1 cellular context compared by ENCODE assay signal in genomic region chr9:133368249-133368881, GRCh38.
TF ChIP-seq lines count a peak whose summit lies in the region.

No MANE protein-coding gene starts in this region.

TF ChIP-seq in HepG2, 621 proteins besides CTCF, POLR2A, EP300 and RAD21:
- TF ChIP-seq KLF6 (CRISPR knock-in tag; IDR thresholded peaks at IDR 0.05) (no peak), ZNF724P (CRISPR knock-in tag; IDR thresholded peaks at IDR 0.05; ENCODE audit: borderline replicate concordance) (no peak), ZNF720 (CRISPR knock-in tag; IDR thresholded peaks at IDR 0.05) (no peak), JUND (CRISPR knock-in tag; IDR thresholded peaks at IDR 0.05) (no peak), SP140L (CRISPR knock-in tag; IDR thresholded peaks at IDR 0.05; ENCODE audit: borderline replicate concordance) (no peak), ZNF142 (CRISPR knock-in tag; IDR thresholded peaks at IDR 0.05) (no peak), ZBTB34 (CRISPR knock-in tag; IDR thresholded peaks at IDR 0.05) (no peak), LBX2 (CRISPR knock-in tag; IDR thresholded peaks at IDR 0.05; ENCODE audit: borderline replicate concordance) (no peak), PHF20 (CRISPR knock-in tag; IDR thresholded peaks at IDR 0.05) (no peak), RBFOX2 (IDR thresholded peaks at IDR 0.05; ENCODE audit: low read depth, low read length) (0 out of 2 replicates have a peak, but pooled peaks have one; percentile 28), SUZ12 (IDR thresholded peaks at IDR 0.05; ENCODE audit: low read depth, low read length) (no peak)
- TF ChIP-seq, protein P1, sequence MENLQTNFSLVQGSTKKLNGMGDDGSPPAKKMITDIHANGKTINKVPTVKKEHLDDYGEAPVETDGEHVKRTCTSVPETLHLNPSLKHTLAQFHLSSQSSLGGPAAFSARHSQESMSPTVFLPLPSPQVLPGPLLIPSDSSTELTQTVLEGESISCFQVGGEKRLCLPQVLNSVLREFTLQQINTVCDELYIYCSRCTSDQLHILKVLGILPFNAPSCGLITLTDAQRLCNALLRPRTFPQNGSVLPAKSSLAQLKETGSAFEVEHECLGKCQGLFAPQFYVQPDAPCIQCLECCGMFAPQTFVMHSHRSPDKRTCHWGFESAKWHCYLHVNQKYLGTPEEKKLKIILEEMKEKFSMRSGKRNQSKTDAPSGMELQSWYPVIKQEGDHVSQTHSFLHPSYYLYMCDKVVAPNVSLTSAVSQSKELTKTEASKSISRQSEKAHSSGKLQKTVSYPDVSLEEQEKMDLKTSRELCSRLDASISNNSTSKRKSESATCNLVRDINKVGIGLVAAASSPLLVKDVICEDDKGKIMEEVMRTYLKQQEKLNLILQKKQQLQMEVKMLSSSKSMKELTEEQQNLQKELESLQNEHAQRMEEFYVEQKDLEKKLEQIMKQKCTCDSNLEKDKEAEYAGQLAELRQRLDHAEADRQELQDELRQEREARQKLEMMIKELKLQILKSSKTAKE (CRISPR knock-in tag; IDR thresholded peaks at IDR 0.05; ENCODE audit: borderline replicate concordance) = no peak
- TF ChIP-seq, protein P2, sequence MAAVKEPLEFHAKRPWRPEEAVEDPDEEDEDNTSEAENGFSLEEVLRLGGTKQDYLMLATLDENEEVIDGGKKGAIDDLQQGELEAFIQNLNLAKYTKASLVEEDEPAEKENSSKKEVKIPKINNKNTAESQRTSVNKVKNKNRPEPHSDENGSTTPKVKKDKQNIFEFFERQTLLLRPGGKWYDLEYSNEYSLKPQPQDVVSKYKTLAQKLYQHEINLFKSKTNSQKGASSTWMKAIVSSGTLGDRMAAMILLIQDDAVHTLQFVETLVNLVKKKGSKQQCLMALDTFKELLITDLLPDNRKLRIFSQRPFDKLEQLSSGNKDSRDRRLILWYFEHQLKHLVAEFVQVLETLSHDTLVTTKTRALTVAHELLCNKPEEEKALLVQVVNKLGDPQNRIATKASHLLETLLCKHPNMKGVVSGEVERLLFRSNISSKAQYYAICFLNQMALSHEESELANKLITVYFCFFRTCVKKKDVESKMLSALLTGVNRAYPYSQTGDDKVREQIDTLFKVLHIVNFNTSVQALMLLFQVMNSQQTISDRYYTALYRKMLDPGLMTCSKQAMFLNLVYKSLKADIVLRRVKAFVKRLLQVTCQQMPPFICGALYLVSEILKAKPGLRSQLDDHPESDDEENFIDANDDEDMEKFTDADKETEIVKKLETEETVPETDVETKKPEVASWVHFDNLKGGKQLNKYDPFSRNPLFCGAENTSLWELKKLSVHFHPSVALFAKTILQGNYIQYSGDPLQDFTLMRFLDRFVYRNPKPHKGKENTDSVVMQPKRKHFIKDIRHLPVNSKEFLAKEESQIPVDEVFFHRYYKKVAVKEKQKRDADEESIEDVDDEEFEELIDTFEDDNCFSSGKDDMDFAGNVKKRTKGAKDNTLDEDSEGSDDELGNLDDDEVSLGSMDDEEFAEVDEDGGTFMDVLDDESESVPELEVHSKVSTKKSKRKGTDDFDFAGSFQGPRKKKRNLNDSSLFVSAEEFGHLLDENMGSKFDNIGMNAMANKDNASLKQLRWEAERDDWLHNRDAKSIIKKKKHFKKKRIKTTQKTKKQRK (IDR thresholded peaks at IDR 0.05; ENCODE audit: low read length) = no peak
- TF ChIP-seq, protein P3, sequence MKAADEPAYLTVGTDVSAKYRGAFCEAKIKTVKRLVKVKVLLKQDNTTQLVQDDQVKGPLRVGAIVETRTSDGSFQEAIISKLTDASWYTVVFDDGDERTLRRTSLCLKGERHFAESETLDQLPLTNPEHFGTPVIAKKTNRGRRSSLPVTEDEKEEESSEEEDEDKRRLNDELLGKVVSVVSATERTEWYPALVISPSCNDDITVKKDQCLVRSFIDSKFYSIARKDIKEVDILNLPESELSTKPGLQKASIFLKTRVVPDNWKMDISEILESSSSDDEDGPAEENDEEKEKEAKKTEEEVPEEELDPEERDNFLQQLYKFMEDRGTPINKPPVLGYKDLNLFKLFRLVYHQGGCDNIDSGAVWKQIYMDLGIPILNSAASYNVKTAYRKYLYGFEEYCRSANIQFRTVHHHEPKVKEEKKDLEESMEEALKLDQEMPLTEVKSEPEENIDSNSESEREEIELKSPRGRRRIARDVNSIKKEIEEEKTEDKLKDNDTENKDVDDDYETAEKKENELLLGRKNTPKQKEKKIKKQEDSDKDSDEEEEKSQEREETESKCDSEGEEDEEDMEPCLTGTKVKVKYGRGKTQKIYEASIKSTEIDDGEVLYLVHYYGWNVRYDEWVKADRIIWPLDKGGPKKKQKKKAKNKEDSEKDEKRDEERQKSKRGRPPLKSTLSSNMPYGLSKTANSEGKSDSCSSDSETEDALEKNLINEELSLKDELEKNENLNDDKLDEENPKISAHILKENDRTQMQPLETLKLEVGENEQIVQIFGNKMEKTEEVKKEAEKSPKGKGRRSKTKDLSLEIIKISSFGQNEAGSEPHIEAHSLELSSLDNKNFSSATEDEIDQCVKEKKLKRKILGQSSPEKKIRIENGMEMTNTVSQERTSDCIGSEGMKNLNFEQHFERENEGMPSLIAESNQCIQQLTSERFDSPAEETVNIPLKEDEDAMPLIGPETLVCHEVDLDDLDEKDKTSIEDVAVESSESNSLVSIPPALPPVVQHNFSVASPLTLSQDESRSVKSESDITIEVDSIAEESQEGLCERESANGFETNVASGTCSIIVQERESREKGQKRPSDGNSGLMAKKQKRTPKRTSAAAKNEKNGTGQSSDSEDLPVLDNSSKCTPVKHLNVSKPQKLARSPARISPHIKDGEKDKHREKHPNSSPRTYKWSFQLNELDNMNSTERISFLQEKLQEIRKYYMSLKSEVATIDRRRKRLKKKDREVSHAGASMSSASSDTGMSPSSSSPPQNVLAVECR (CRISPR knock-in tag; IDR thresholded peaks at IDR 0.05; ENCODE audit: borderline replicate concordance) = 0 out of 2 replicates have a peak, but pooled peaks have one; percentile 26
- TF ChIP-seq, protein P4, sequence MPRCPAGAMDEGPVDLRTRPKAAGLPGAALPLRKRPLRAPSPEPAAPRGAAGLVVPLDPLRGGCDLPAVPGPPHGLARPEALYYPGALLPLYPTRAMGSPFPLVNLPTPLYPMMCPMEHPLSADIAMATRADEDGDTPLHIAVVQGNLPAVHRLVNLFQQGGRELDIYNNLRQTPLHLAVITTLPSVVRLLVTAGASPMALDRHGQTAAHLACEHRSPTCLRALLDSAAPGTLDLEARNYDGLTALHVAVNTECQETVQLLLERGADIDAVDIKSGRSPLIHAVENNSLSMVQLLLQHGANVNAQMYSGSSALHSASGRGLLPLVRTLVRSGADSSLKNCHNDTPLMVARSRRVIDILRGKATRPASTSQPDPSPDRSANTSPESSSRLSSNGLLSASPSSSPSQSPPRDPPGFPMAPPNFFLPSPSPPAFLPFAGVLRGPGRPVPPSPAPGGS (CRISPR knock-in tag; IDR thresholded peaks at IDR 0.05) = no peak
- TF ChIP-seq, protein P5, sequence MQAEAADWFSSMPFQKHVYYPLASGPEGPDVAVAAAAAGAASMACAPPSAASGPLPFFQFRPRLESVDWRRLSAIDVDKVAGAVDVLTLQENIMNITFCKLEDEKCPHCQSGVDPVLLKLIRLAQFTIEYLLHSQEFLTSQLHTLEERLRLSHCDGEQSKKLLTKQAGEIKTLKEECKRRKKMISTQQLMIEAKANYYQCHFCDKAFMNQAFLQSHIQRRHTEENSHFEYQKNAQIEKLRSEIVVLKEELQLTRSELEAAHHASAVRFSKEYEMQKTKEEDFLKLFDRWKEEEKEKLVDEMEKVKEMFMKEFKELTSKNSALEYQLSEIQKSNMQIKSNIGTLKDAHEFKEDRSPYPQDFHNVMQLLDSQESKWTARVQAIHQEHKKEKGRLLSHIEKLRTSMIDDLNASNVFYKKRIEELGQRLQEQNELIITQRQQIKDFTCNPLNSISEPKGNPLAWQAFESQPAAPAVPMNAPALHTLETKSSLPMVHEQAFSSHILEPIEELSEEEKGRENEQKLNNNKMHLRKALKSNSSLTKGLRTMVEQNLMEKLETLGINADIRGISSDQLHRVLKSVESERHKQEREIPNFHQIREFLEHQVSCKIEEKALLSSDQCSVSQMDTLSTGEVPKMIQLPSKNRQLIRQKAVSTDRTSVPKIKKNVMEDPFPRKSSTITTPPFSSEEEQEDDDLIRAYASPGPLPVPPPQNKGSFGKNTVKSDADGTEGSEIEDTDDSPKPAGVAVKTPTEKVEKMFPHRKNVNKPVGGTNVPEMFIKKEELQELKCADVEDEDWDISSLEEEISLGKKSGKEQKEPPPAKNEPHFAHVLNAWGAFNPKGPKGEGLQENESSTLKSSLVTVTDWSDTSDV (CRISPR knock-in tag; IDR thresholded peaks at IDR 0.05) = no peak
